ENCODE assay signal across 7 cellular contexts in the genomic region with DNA sequence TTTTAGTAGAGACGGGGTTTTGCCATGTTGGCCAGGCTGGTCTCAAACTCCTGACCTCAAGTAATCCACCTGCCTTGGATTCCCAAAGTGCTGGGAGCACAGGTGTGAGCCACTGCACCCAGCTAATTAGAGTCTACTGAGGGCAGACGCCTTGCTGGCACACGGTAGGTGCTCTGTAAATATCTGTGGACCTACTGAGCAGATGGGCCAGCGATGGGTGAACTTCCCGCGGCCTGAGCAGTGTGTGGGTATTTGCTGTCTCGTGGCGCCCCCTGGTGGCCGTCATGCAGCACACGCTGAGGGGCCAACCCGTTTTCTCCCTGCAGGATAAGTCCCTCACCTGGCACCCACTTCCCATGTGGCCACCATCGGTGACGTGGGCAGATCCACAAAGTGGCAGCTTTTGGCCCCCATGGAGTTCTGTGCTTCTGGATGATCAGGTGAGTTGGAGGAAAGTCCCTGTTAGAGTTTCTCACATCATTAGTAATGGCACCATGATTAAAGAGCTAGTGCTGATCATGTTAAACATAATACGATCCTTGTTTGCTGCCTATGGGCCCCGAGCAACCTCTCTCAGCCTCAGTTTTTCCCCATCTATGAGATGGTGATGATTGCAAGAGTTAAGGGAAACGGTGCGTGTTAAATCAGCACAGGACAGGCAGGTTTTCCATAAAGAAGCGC. TPM values are rescaled to one million over a fixed set of nuclear protein-coding genes. Genes with fewer than 3 reads are reported as not detected.
DNase-seq lines count a peak whose midpoint lies in the region; ATAC-seq lines count a peak whose summit lies in the region.

No MANE protein-coding gene starts in this region.

- H2BK12ac ChIP-seq in neuronal stem cell (ENCODE audit: low read length): no peak overlapping the region

- no peak overlapping the region for H3K4ac ChIP-seq in neuronal stem cell (ENCODE audit: low read length)

- peaks cover 0 to 4% of the 10 kb centered on the region in 2 donors for H3K9me3 ChIP-seq in neuronal stem cell (replicated peaks in 1 of 2; ENCODE audit: control insufficient read depth in 2 of 2, insufficient read depth in 1 of 2, low read depth in 1 of 2, low read length in 2 of 2)

- no peak overlapping the region for H3K27ac Mint-ChIP-seq in activated T-helper 17 cell treated with anti-CD3 and anti-CD28 coated beads, Interleukin-2, amount 50 U/mL, for 72 hours

- H3K4me3 ChIP-seq in Jurkat, Clone E6-1 (ENCODE audit: low read length): no peak overlapping the region
- H3K4me3 ChIP-seq in neuronal stem cell (ENCODE audit: low read length in 2 of 2): no peak overlapping the region

- no peak overlapping the region for H2BK120ac ChIP-seq in neuronal stem cell (ENCODE audit: low read depth, low read length)

- peak; percentile 59 for DNase-seq in Jurkat, Clone E6-1 (ENCODE audit: low read depth, low spot score)
- DNase-seq in RPMI8226 (peak; percentile 77), fibroblast of the conjunctiva (ENCODE audit: low read depth) (peak; percentile 65), neuronal stem cell (ENCODE audit: low spot score) (peak; percentile 82), substantia nigra (lab: John Stamatoyannopoulos, UW) (peak in 45 of 49 donors; percentile 11 to 86 (median 55))

- H3K4me3 Mint-ChIP-seq in activated T-helper 17 cell treated with anti-CD3 and anti-CD28 coated beads, Interleukin-2, amount 50 U/mL, for 72 hours: no peak overlapping the region

- H3K9me3 Mint-ChIP-seq in activated T-helper 17 cell treated with anti-CD3 and anti-CD28 coated beads, Interleukin-2, amount 50 U/mL, for 72 hours: no peaks in the 10 kb centered on the region

- H3K27ac ChIP-seq in neuronal stem cell (replicated peaks; ENCODE audit: low read length) (no peak overlapping the region), substantia nigra (ENCODE audit: low read depth, low read length, poor library complexity, severe bottlenecking) (no peak overlapping the region)

- no peaks in the 10 kb centered on the region for H3K27me3 ChIP-seq in neuronal stem cell (ENCODE audit: control insufficient read depth in 3 of 3, insufficient read depth in 3 of 3, low read depth in 1 of 3, low read length in 3 of 3)

- H3K36me3 ChIP-seq in neuronal stem cell (replicated peaks in 1 of 2; ENCODE audit: control insufficient read depth in 2 of 2, insufficient read depth in 2 of 2, low read length in 2 of 2): peaks cover 8 to 18% of the 10 kb centered on the region in 2 donors

- H2BK5ac ChIP-seq in neuronal stem cell (ENCODE audit: low read length): no peak overlapping the region

- peak overlapping the region; percentile 40 for H3K23ac ChIP-seq in neuronal stem cell (ENCODE audit: low read depth, low read length, poor library complexity)

- no peak overlapping the region for H2AFZ ChIP-seq in neuronal stem cell (ENCODE audit: low read length)

- H3K36me3 Mint-ChIP-seq in activated T-helper 17 cell treated with anti-CD3 and anti-CD28 coated beads, Interleukin-2, amount 50 U/mL, for 72 hours (ENCODE audit: low read depth): peaks cover 20% of the 10 kb centered on the region

- H3K9ac ChIP-seq in neuronal stem cell (ENCODE audit: low read depth, low read length, poor library complexity): no peak overlapping the region

- H2AK5ac ChIP-seq in neuronal stem cell (ENCODE audit: low read depth, low read length): no peak overlapping the region

- no peaks in the 10 kb centered on the region for H3K27me3 Mint-ChIP-seq in activated T-helper 17 cell treated with anti-CD3 and anti-CD28 coated beads, Interleukin-2, amount 50 U/mL, for 72 hours

- H3K4me1 Mint-ChIP-seq in activated T-helper 17 cell treated with anti-CD3 and anti-CD28 coated beads, Interleukin-2, amount 50 U/mL, for 72 hours: peaks cover 6% of the 10 kb centered on the region

- WGBS in neuronal stem cell (ENCODE audit: extremely low coverage in 2 of 2, insufficient read length in 2 of 2, insufficient replicate concordance in 1 of 2), 2 donors: no CpG with 5 or more reads among the region's 18 CpGs

- H3K79me1 ChIP-seq in neuronal stem cell (ENCODE audit: low read depth, low read length): no peaks in the 10 kb centered on the region

- ATAC-seq in GM18502 (IDR thresholded peaks at IDR 0.05; ENCODE audit: poor library complexity, unreplicated experiment): peak; percentile 64
- ATAC-seq in activated T-helper 17 cell treated with anti-CD3 and anti-CD28 coated beads, Interleukin-2, amount 50 U/mL, for 72 hours (replicated peaks): peak; percentile 99

- no peak overlapping the region for H3K4me2 ChIP-seq in neuronal stem cell (ENCODE audit: insufficient read depth, low read length, poor library complexity, severe bottlenecking)

- H3K4me1 ChIP-seq in neuronal stem cell (ENCODE audit: control insufficient read depth in 2 of 2, insufficient read depth in 1 of 2, low read depth in 1 of 2, low read length in 2 of 2): peaks cover 2 to 8% of the 10 kb centered on the region in 2 donors

- no peak overlapping the region for H3K18ac ChIP-seq in neuronal stem cell (ENCODE audit: low read length)

- no peak overlapping the region for H3K14ac ChIP-seq in neuronal stem cell (ENCODE audit: low read length)

- H4K8ac ChIP-seq in neuronal stem cell (ENCODE audit: low read depth, low read length): no peak overlapping the region

- H2BK15ac ChIP-seq in neuronal stem cell (ENCODE audit: low read length): no peak overlapping the region

- H4K91ac ChIP-seq in neuronal stem cell (ENCODE audit: low read depth, low read length, poor library complexity): no peak overlapping the region

RNA-seq across cellular contexts. Expression of a gene that starts 40.7 kb away (rescaled TPM):
- polyA plus RNA-seq in Jurkat, Clone E6-1 (2012; ENCODE audit: insufficient read depth, insufficient read length): 19.7 TPM
- total RNA-seq in activated T-helper 17 cell treated with anti-CD3 and anti-CD28 coated beads, Interleukin-2, amount 50 U/mL, for 72 hours: 10 to 100 TPM; 25.2 to 32.9 TPM
- 32.5 TPM for polyA plus RNA-seq in neuronal stem cell (2013, experiment 1 of 2)
- polyA plus RNA-seq in neuronal stem cell (2013, experiment 2 of 2): 32.9 TPM

RNA-seq across cellular contexts. Expression of a gene that starts 57.0 kb away (rescaled TPM):
- 5.4 TPM for polyA plus RNA-seq in Jurkat, Clone E6-1 (2012; ENCODE audit: insufficient read depth, insufficient read length)
- 1 to 10 TPM; 3.9 to 9.6 TPM for total RNA-seq in activated T-helper 17 cell treated with anti-CD3 and anti-CD28 coated beads, Interleukin-2, amount 50 U/mL, for 72 hours
- 4.4 TPM for polyA plus RNA-seq in neuronal stem cell (2013, experiment 1 of 2)
- polyA plus RNA-seq in neuronal stem cell (2013, experiment 2 of 2): 5.5 TPM
